Comparison of ENCODE assay signal across 1 cellular context in genomic region chr4:17055788-17056187, GRCh38.
TF ChIP-seq lines count a peak whose summit lies in the region.

No MANE protein-coding gene starts in this region.

TF ChIP-seq in IMR-90, 13 proteins besides CTCF, POLR2A, EP300 and RAD21:
- TF ChIP-seq, protein P1, sequence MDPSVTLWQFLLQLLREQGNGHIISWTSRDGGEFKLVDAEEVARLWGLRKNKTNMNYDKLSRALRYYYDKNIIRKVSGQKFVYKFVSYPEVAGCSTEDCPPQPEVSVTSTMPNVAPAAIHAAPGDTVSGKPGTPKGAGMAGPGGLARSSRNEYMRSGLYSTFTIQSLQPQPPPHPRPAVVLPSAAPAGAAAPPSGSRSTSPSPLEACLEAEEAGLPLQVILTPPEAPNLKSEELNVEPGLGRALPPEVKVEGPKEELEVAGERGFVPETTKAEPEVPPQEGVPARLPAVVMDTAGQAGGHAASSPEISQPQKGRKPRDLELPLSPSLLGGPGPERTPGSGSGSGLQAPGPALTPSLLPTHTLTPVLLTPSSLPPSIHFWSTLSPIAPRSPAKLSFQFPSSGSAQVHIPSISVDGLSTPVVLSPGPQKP (IDR thresholded peaks at IDR 0.05; ENCODE audit: borderline replicate concordance, low read depth, low read length) = no peak
- TF ChIP-seq FOS (IDR thresholded peaks at IDR 0.05; ENCODE audit: low read depth, low read length) (peak; percentile 75), RFX5 (IDR thresholded peaks at IDR 0.05; ENCODE audit: low read depth, low read length) (peak; percentile 25; the same call in 1 of the 2 replicates), MAFK (IDR thresholded peaks at IDR 0.05; ENCODE audit: low read depth, low read length) (no peak), RCOR1 (IDR thresholded peaks at IDR 0.05; ENCODE audit: insufficient replicate concordance, low read length) (peak; percentile 21), CHD1 (IDR thresholded peaks at IDR 0.05; ENCODE audit: low read depth, low read length) (no peak), CEBPB (IDR thresholded peaks at IDR 0.05; ENCODE audit: low read depth, low read length) (peak; percentile 96), MXI1 (IDR thresholded peaks at IDR 0.05; ENCODE audit: borderline replicate concordance, low read depth, low read length) (no peak), MAZ (IDR thresholded peaks at IDR 0.05; ENCODE audit: borderline replicate concordance, low read depth, low read length) (no peak)
